ENCODE assay signal across 16 cellular contexts in the genomic region with DNA sequence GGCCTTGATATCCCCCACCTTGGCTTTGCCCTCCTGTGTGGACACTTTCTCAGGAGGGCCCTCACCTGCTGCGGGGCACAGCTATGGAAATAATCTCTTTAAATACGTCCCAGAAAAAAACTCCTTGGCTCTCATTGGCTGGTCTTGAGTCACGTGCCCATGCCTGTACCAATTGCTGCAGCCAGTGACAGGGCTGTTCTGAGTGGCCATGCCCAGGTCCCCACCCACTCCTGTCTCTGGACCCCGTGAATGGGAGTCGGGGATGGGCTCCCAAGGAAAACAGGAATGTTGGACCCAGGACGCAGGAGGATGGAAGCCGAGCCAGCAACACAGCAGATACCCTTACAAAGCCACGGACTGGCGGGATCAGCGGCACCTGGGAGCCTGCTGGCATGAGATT. TPM values are rescaled to one million over a fixed set of nuclear protein-coding genes. Genes with fewer than 3 reads are reported as not detected.
DNase-seq lines count a peak whose midpoint lies in the region; ATAC-seq and TF ChIP-seq lines count a peak whose summit lies in the region.
"Had no signal": no experiment of that assay in that cellular context is flagged by ENCODE, and none has a peak within 500 bp of the region (broad histone marks: within the 10 kb centered on the region; RNA-seq: fewer than 3 reads in every experiment).

No MANE protein-coding gene starts in this region.

- 68 to 83% methylated on average over 3 to 10 of the region's 10 CpGs for WGBS in testis, 2 donors

- no peak overlapping the region for H3K4me3 ChIP-seq in GM23338
- H3K4me3 ChIP-seq in testis: no peak overlapping the region
- H3K4me3 ChIP-seq in upper lobe of right lung: no peak overlapping the region
- H3K4me3 ChIP-seq: BLaER1 treated with 17β-estradiol and CSF1 and Interleukin-3, amounts not matched to agents 10 nM and 100 nM had no signal

- H4K20me1 ChIP-seq in GM23338 (replicated peaks; ENCODE audit: insufficient read depth): 0 out of 2 replicates have a peak, but pooled peaks cover 2% of the 10 kb centered on the region

- no peak overlapping the region for H3K27ac ChIP-seq in GM23338 (ENCODE audit: low read depth)
- no peak overlapping the region for H3K27ac ChIP-seq in testis
- H3K27ac ChIP-seq in upper lobe of right lung: no peak overlapping the region
- H3K27ac ChIP-seq: BLaER1 treated with 17β-estradiol and CSF1 and Interleukin-3, amounts not matched to agents 10 nM and 100 nM; KMS-11 had no signal

- H3K4me1 ChIP-seq in GM23338 (ENCODE audit: insufficient read depth) (no peaks in the 10 kb centered on the region), testis (peaks cover 28% of the 10 kb centered on the region), upper lobe of right lung (no peaks in the 10 kb centered on the region)
- H3K4me1 ChIP-seq: BLaER1 treated with 17β-estradiol and CSF1 and Interleukin-3, amounts not matched to agents 10 nM and 100 nM had no signal

- intact Hi-C loops in testis (cut with DNase I; ENCODE audit: low total_unique reads): no loop called here
- intact Hi-C loops in upper lobe of right lung (cut with DNase I): no loop called here

- TF ChIP-seq EP300 in Ishikawa (IDR thresholded peaks at IDR 0.05; ENCODE audit: borderline replicate concordance): no peak

- H3K27me3 Mint-ChIP-seq in GM23338 (ENCODE audit: insufficient read depth, low read depth, poor library complexity): peaks cover 4% of the 10 kb centered on the region
- H3K27me3 Mint-ChIP-seq: B cell, IgD-negative memory B cell had no signal

- 0 out of 2 replicates have a peak, but pooled peaks cover 5% of the 10 kb centered on the region for H3F3A ChIP-seq in GM23338 (replicated peaks; ENCODE audit: low read depth)

- H3K9me3 Mint-ChIP-seq in GM23338: no peaks in the 10 kb centered on the region
- H3K9me3 Mint-ChIP-seq: CD8-positive, alpha-beta T cell; HFFc6; IgD-negative memory B cell had no signal

- H3K4me1 Mint-ChIP-seq in GM23338: no peaks in the 10 kb centered on the region; the same call in 2 of the 3 replicates
- H3K4me1 Mint-ChIP-seq: B cell, IgD-negative memory B cell had no signal

- H3K79me2 ChIP-seq in GM23338 (replicated peaks; ENCODE audit: insufficient read depth): no peaks in the 10 kb centered on the region

- DNase-seq in GM23338 (ENCODE audit: low spot score) (no peak), cerebellar nuclear complex (lab: John Stamatoyannopoulos, UW) (peak; percentile 70 to 71), testis (peak; percentile 31), EL (no peak), upper lobe of right lung (no peak)
- DNase-seq in activated naive CD4-positive, alpha-beta T cell (lab: John Stamatoyannopoulos, UW): no peak
- DNase-seq: Calu3; CD8-positive, alpha-beta T cell; DMS79 treated with DMSO at 0.1 percent for 48 hours; HCEC 1CT; HFFc6 had no signal

- TF ChIP-seq RAD21 in Ishikawa (IDR thresholded peaks at IDR 0.05; ENCODE audit: low read depth): no peak

- H3K4me3 Mint-ChIP-seq in GM23338: no peak overlapping the region
- H3K4me3 Mint-ChIP-seq: B cell; CD8-positive, alpha-beta T cell; HFFc6; IgD-negative memory B cell had no signal

- TF ChIP-seq POLR2A in testis (IDR thresholded peaks at IDR 0.05): no peak

- H3K36me3 ChIP-seq in GM23338 (ENCODE audit: insufficient read depth): no peaks in the 10 kb centered on the region
- no peaks in the 10 kb centered on the region for H3K36me3 ChIP-seq in testis (ENCODE audit: low read depth, missing control alignments)
- peaks cover 25% of the 10 kb centered on the region for H3K36me3 ChIP-seq in upper lobe of right lung

- ATAC-seq in GM23338 (peak; percentile 27), upper lobe of right lung (no peak)
- ATAC-seq: CD8-positive, alpha-beta T cell had no signal

- H3K27me3 ChIP-seq in GM23338 (ENCODE audit: insufficient read depth) (no peaks in the 10 kb centered on the region), testis (no peaks in the 10 kb centered on the region), upper lobe of right lung (no peaks in the 10 kb centered on the region)
- H3K27me3 ChIP-seq: BLaER1 treated with 17β-estradiol and CSF1 and Interleukin-3, amounts not matched to agents 10 nM and 100 nM had no signal

- no peak overlapping the region for H2AFZ ChIP-seq in GM23338

- H3K27ac Mint-ChIP-seq in GM23338: no peak overlapping the region
- H3K27ac Mint-ChIP-seq: B cell; CD8-positive, alpha-beta T cell; HFFc6; IgD-negative memory B cell had no signal

- TF ChIP-seq CTCF in GM23338 (conservative IDR thresholded peaks at IDR 0.05; ENCODE audit: low read depth in 2 of 2): no peak
- TF ChIP-seq CTCF in testis (IDR thresholded peaks at IDR 0.05): no peak
- no peak for TF ChIP-seq CTCF in upper lobe of right lung (IDR thresholded peaks at IDR 0.05)

- no peak overlapping the region for H3K4me2 ChIP-seq in GM23338
- H3K4me2 ChIP-seq: BLaER1 treated with 17β-estradiol and CSF1 and Interleukin-3, amounts not matched to agents 10 nM and 100 nM; KMS-11 had no signal

- no peaks in the 10 kb centered on the region for H3K9me2 ChIP-seq in GM23338 (ENCODE audit: insufficient read depth)

- no peaks in the 10 kb centered on the region for H3K9me3 ChIP-seq in testis
- H3K9me3 ChIP-seq in upper lobe of right lung: no peaks in the 10 kb centered on the region
- H3K9me3 ChIP-seq: BLaER1 treated with 17β-estradiol and CSF1 and Interleukin-3, amounts not matched to agents 10 nM and 100 nM had no signal

- H3K36me3 Mint-ChIP-seq in GM23338 (ENCODE audit: low read depth): peaks cover 40% of the 10 kb centered on the region

TF ChIP-seq in GM23338, 12 proteins besides CTCF, POLR2A, EP300 and RAD21 (continues in another document):
- no peak for TF ChIP-seq POLR2AphosphoS5 (IDR thresholded peaks at IDR 0.05; ENCODE audit: low read depth)
- TF ChIP-seq STAT1 (IDR thresholded peaks at IDR 0.05; ENCODE audit: unreplicated experiment): no peak
- no peak for TF ChIP-seq JUNB (IDR thresholded peaks at IDR 0.05; ENCODE audit: unreplicated experiment)
- TF ChIP-seq EZH2phosphoT487 (IDR thresholded peaks at IDR 0.05; ENCODE audit: unreplicated experiment): no peak
- no peak for TF ChIP-seq CREB1 (CRISPR knock-in tag; IDR thresholded peaks at IDR 0.05; ENCODE audit: low read depth)

TF ChIP-seq in Ishikawa, 13 proteins besides CTCF, POLR2A, EP300 and RAD21:
- TF ChIP-seq CREB1 (IDR thresholded peaks at IDR 0.05; ENCODE audit: low read depth) (no peak), FOXM1 (IDR thresholded peaks at IDR 0.05; ENCODE audit: borderline replicate concordance, low read depth) (no peak), NFIC (IDR thresholded peaks at IDR 0.05) (no peak), TAF1 (IDR thresholded peaks at IDR 0.05; ENCODE audit: low read depth) (no peak)
- TF ChIP-seq, protein P1, sequence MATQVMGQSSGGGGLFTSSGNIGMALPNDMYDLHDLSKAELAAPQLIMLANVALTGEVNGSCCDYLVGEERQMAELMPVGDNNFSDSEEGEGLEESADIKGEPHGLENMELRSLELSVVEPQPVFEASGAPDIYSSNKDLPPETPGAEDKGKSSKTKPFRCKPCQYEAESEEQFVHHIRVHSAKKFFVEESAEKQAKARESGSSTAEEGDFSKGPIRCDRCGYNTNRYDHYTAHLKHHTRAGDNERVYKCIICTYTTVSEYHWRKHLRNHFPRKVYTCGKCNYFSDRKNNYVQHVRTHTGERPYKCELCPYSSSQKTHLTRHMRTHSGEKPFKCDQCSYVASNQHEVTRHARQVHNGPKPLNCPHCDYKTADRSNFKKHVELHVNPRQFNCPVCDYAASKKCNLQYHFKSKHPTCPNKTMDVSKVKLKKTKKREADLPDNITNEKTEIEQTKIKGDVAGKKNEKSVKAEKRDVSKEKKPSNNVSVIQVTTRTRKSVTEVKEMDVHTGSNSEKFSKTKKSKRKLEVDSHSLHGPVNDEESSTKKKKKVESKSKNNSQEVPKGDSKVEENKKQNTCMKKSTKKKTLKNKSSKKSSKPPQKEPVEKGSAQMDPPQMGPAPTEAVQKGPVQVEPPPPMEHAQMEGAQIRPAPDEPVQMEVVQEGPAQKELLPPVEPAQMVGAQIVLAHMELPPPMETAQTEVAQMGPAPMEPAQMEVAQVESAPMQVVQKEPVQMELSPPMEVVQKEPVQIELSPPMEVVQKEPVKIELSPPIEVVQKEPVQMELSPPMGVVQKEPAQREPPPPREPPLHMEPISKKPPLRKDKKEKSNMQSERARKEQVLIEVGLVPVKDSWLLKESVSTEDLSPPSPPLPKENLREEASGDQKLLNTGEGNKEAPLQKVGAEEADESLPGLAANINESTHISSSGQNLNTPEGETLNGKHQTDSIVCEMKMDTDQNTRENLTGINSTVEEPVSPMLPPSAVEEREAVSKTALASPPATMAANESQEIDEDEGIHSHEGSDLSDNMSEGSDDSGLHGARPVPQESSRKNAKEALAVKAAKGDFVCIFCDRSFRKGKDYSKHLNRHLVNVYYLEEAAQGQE (IDR thresholded peaks at IDR 0.05; ENCODE audit: low read depth): no peak
- TF ChIP-seq, protein P2, sequence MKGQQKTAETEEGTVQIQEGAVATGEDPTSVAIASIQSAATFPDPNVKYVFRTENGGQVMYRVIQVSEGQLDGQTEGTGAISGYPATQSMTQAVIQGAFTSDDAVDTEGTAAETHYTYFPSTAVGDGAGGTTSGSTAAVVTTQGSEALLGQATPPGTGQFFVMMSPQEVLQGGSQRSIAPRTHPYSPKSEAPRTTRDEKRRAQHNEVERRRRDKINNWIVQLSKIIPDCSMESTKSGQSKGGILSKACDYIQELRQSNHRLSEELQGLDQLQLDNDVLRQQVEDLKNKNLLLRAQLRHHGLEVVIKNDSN (IDR thresholded peaks at IDR 0.05): peak; percentile 57; the same call in 1 of the 2 replicates
TF ChIP-seq in Ishikawa: peak in this region for 1.

RNA-seq across cellular contexts. Expression of a gene that starts 53.1 kb away (rescaled TPM):
- total RNA-seq in GM23338 (2014; rRNA removed; shearing (Covaris generic)): 39.3 and 43.7 TPM in 2 replicates
- 13.0 and 17.7 TPM in 2 replicates for polyA plus RNA-seq in GM23338 (2016; fragmentation: Nextera tagmentation; extraction: Ambion mirVana)
- total RNA-seq in testis: 10 to 100 TPM; 56.8 to 63.7 TPM
- polyA plus RNA-seq in testis (ENCODE audit: insufficient read depth, low read depth, low replicate concordance): 133 TPM
- total RNA-seq in upper lobe of right lung: 25.2 TPM

Comparison
In these comparisons a context has a peak if more than half of its experiments do, and no peak if none do; other contexts are left out.
1. DNase-seq: peak in cerebellar nuclear complex (2 of 2) and testis (single experiment); none in GM23338 (single experiment), EL (single experiment), upper lobe of right lung (single experiment) and activated naive CD4-positive, alpha-beta T cell (0 of 4).